Comparison of ENCODE assay signal across 13 cellular contexts in genomic region chr17:29927546-29927945, GRCh38. TPM values are rescaled to one million over a fixed set of nuclear protein-coding genes. Genes with fewer than 3 reads are reported as not detected.
DNase-seq lines count a peak whose midpoint lies in the region; ATAC-seq, FAIRE-seq and TF ChIP-seq lines count a peak whose summit lies in the region.
"Had no signal": no experiment of that assay in that cellular context is flagged by ENCODE, and none has a peak within 500 bp of the region (broad histone marks: within the 10 kb centered on the region; RNA-seq: fewer than 3 reads in every experiment).

No MANE protein-coding gene starts in this region.

- no peaks in the 10 kb centered on the region for H3K27me3 Mint-ChIP-seq in type B pancreatic cell
- H3K27me3 Mint-ChIP-seq: stimulated activated naive CD8-positive, alpha-beta T cell treated with anti-CD3 and anti-CD28 coated beads, Interleukin-15, amount 100 ng/mL, for 72 hours had no signal

- H3K4me3 Mint-ChIP-seq in type B pancreatic cell, result peak overlapping the region; percentile 51

- intact Hi-C loops in HepG2 (cut with micrococcal nuclease; ENCODE audit: unreplicated experiment), result loop anchor here (5.0 kb wide), 1 partner anchor 35 kb away; no protein-coding TSS in a partner anchor
- intact Hi-C loops in right lobe of liver (cut with DNase I), result no loop called here

- CTCF ChIA-PET in HepG2 (lab: Yijun Ruan, JAX; ENCODE audit: low intra/inter-chr PET ratio, low total read pairs), result no interaction called here

- H3K4me1 Mint-ChIP-seq in type B pancreatic cell (ENCODE audit: unreplicated experiment), result peaks cover 14% of the 10 kb centered on the region

- BruUV-seq in HepG2 (replicated peaks; lab: Mats Ljungman, UMichigan), result no TSS peak

- no peak overlapping the region for H3K27ac Mint-ChIP-seq in type B pancreatic cell
- H3K27ac Mint-ChIP-seq: stimulated activated naive CD8-positive, alpha-beta T cell treated with anti-CD3 and anti-CD28 coated beads, Interleukin-15, amount 100 ng/mL, for 72 hours had no signal

- no peak overlapping the region; the same call in 1 of the 2 replicates for H3K9ac ChIP-seq in HepG2 (ENCODE audit: insufficient read depth, low read depth, low read length)
- H3K9ac ChIP-seq in SK-N-MC (ENCODE audit: insufficient read length), result no peak overlapping the region
- H3K9ac ChIP-seq in fibroblast of lung (ENCODE audit: insufficient read depth, low read length), result no peak overlapping the region

- POLR2A ChIA-PET in HepG2 (lab: Yijun Ruan, JAX), result interaction anchor here (0.6 kb wide), 1 partner anchor 1004 kb away, joined by 3 read pairs; no protein-coding TSS in a partner anchor

- H3K4me1 ChIP-seq in HepG2 (ENCODE audit: insufficient read depth, low read length), result peaks cover 40% of the 10 kb centered on the region
- peaks cover 0 to 17% (median 3%) of the 10 kb centered on the region in 4 donors for H3K4me1 ChIP-seq in right lobe of liver
- peaks cover 6% of the 10 kb centered on the region for H3K4me1 ChIP-seq in fibroblast of lung (ENCODE audit: control insufficient read depth, extremely low read depth, insufficient read depth, low read length)
- H3K4me1 ChIP-seq in foreskin keratinocyte, result peaks cover 25% of the 10 kb centered on the region

- no peak for TF ChIP-seq EP300 in HepG2 (IDR thresholded peaks at IDR 0.05; ENCODE audit: low read depth in 2 of 2, low read length in 2 of 2)
- no peak for TF ChIP-seq EP300 in HepG2 (CRISPR knock-in tag; IDR thresholded peaks at IDR 0.05; ENCODE audit: borderline replicate concordance)

- no peaks in the 10 kb centered on the region for H3K9me3 Mint-ChIP-seq in type B pancreatic cell
- H3K9me3 Mint-ChIP-seq: stimulated activated naive CD8-positive, alpha-beta T cell treated with anti-CD3 and anti-CD28 coated beads, Interleukin-15, amount 100 ng/mL, for 72 hours had no signal

- H3K27ac ChIP-seq in HepG2 (ENCODE audit: extremely low read length, insufficient read depth, low read length), result no peak overlapping the region
- no peak overlapping the region for H3K27ac ChIP-seq in right lobe of liver
- no peak overlapping the region for H3K27ac ChIP-seq in SK-N-MC
- H3K27ac ChIP-seq in fibroblast of lung (ENCODE audit: insufficient read depth, low read length), result no peak overlapping the region
- H3K27ac ChIP-seq in foreskin keratinocyte, result no peak overlapping the region
- H3K27ac ChIP-seq: lower lobe of right lung, prostate gland had no signal

- H3K79me2 ChIP-seq in HepG2 (ENCODE audit: insufficient read depth, low read length) (peaks cover 38% of the 10 kb centered on the region), fibroblast of lung (ENCODE audit: control insufficient read depth, insufficient read depth, low read length) (peaks cover 54% of the 10 kb centered on the region)

- H2AFZ ChIP-seq in HepG2 (ENCODE audit: low read length) (no peak overlapping the region), fibroblast of lung (ENCODE audit: low read length) (no peak overlapping the region)

- H3K4me2 ChIP-seq in HepG2 (ENCODE audit: low read depth, low read length) (peak overlapping the region; percentile 90; the same call in 1 of the 2 replicates), fibroblast of lung (ENCODE audit: extremely low read depth, insufficient read depth, low read length) (peak overlapping the region; percentile 86)

- no peak for DNase-seq in HepG2 (ENCODE audit: low spot score)
- no peak for DNase-seq in right lobe of liver
- no peak for DNase-seq in SK-N-MC (ENCODE audit: low read depth, low spot score)
- DNase-seq in fibroblast of lung (ENCODE audit: low read depth in 2 of 2), result peak in 1 of 2 donors; percentile 21
- no peak for DNase-seq in type B pancreatic cell (ENCODE audit: extremely low spot score, unreplicated experiment)
- DNase-seq in foreskin keratinocyte, result no peak
- DNase-seq: hypothalamus; KG1; lower lobe of right lung; stimulated activated naive CD8-positive, alpha-beta T cell treated with anti-CD3 and anti-CD28 coated beads, Interleukin-15, amount 100 ng/mL, for 72 hours had no signal

- H3K9me3 ChIP-seq in HepG2 (ENCODE audit: low read length) (no peaks in the 10 kb centered on the region), right lobe of liver (no peaks in the 10 kb centered on the region), SK-N-MC (ENCODE audit: low read depth, low read length) (no peaks in the 10 kb centered on the region), fibroblast of lung (ENCODE audit: control insufficient read depth, insufficient read depth, low read depth, low read length) (no peaks in the 10 kb centered on the region)
- H3K9me3 ChIP-seq: lower lobe of right lung, prostate gland had no signal

- H3K27me3 ChIP-seq in HepG2 (ENCODE audit: control insufficient read depth in 1 of 2, insufficient read depth in 2 of 2, low read length in 2 of 2), result no peaks in the 10 kb centered on the region; a peak in 1 of 5 replicates
- H3K27me3 ChIP-seq in right lobe of liver, result no peaks in the 10 kb centered on the region
- H3K27me3 ChIP-seq in fibroblast of lung (ENCODE audit: control insufficient read depth, insufficient read depth, low read length), result no peaks in the 10 kb centered on the region
- no peaks in the 10 kb centered on the region for H3K27me3 ChIP-seq in foreskin keratinocyte

- in situ Hi-C loops in HepG2 (cut with HindIII; ENCODE audit: extremely low pct_ligation_motif_present, low pct_unique_long_range_greater_than_20kb), result no loop called here

- H3K4me3 ChIP-seq in HepG2 (replicated peaks in 1 of 3; ENCODE audit: insufficient read depth in 1 of 3, low read depth in 2 of 3, low read length in 3 of 3), result no peak overlapping the region
- no peak overlapping the region for H3K4me3 ChIP-seq in right lobe of liver
- peak overlapping the region; percentile 97 for H3K4me3 ChIP-seq in SK-N-MC
- H3K4me3 ChIP-seq in fibroblast of lung (replicated peaks in 1 of 4; ENCODE audit: control extremely low read depth in 1 of 4, insufficient read depth in 1 of 4, low read depth in 3 of 4, low read length in 4 of 4), result peak overlapping the region in 2 of 4 experiments; percentile 8 to 91
- H3K4me3 ChIP-seq: prostate gland had no signal

- WGBS in HepG2 (ENCODE audit: low lambda C conversion rate), result 61% methylated on average over 1 of the region's 1 CpG
- 0% methylated on average over 1 of the region's 1 CpG for WGBS in right lobe of liver (ENCODE audit: insufficient coverage, low coverage, low lambda C conversion rate, missing lambda C conversion rate)

- H3K36me3 ChIP-seq in HepG2 (replicated peaks in 1 of 2; ENCODE audit: control insufficient read depth in 1 of 2, insufficient read depth in 2 of 2, low read length in 2 of 2) (no peaks in the 10 kb centered on the region), right lobe of liver (no peaks in the 10 kb centered on the region), SK-N-MC (ENCODE audit: insufficient read depth, low read length) (no peaks in the 10 kb centered on the region; the same call in 1 of the 2 replicates), fibroblast of lung (ENCODE audit: control insufficient read depth, insufficient read depth, low read length) (no peaks in the 10 kb centered on the region)
- H3K36me3 ChIP-seq: lower lobe of right lung, prostate gland had no signal

- no peak for TF ChIP-seq CTCF in HepG2 (CRISPR knock-in tag; IDR thresholded peaks at IDR 0.05)
- TF ChIP-seq CTCF in right lobe of liver (IDR thresholded peaks at IDR 0.05), result no peak
- no peak for TF ChIP-seq CTCF in fibroblast of lung (conservative IDR thresholded peaks at IDR 0.05 in 1 of 2, IDR thresholded peaks at IDR 0.05 in 1 of 2; ENCODE audit: low read depth in 1 of 2, low read length in 2 of 2)
- no peak for TF ChIP-seq CTCF in type B pancreatic cell (conservative IDR thresholded peaks at IDR 0.05)
- no peak for TF ChIP-seq CTCF in foreskin keratinocyte (conservative IDR thresholded peaks at IDR 0.05)

- TF ChIP-seq POLR2A in HepG2 (IDR thresholded peaks at IDR 0.05; ENCODE audit: insufficient read depth in 1 of 2, low read depth in 2 of 2, low read length in 2 of 2) (no peak), right lobe of liver (IDR thresholded peaks at IDR 0.05) (no peak)

- FAIRE-seq in HepG2 (lab: Jason Lieb, UNC), result no peak

- no peak for TF ChIP-seq RAD21 in HepG2 (CRISPR knock-in tag; IDR thresholded peaks at IDR 0.05)

- ATAC-seq in HepG2, result no peak
- no peak for ATAC-seq in right lobe of liver
- ATAC-seq in GM18498 (IDR thresholded peaks at IDR 0.05; ENCODE audit: unreplicated experiment), result no peak
- no peak for ATAC-seq in HG03159 (IDR thresholded peaks at IDR 0.05; ENCODE audit: unreplicated experiment)
- no peak for ATAC-seq in foreskin keratinocyte
- ATAC-seq: lower lobe of right lung; stimulated activated naive CD8-positive, alpha-beta T cell treated with anti-CD3 and anti-CD28 coated beads, Interleukin-15, amount 100 ng/mL, for 72 hours had no signal

- no peaks in the 10 kb centered on the region; the same call in 1 of the 2 replicates for H4K20me1 ChIP-seq in HepG2 (ENCODE audit: insufficient read depth, low read length)
- no peaks in the 10 kb centered on the region for H4K20me1 ChIP-seq in fibroblast of lung (ENCODE audit: control insufficient read depth, extremely low read depth, insufficient read depth, low read length)

- H3K36me3 Mint-ChIP-seq in type B pancreatic cell, result no peaks in the 10 kb centered on the region

RNA-seq across cellular contexts. Expression of gene SSH2, which starts 2.5 kb away (rescaled TPM):
- 6.0 and 8.7 TPM in 2 replicates for total RNA-seq in HepG2 (2016; rRNA removed; fragmentation: Illumina TruSeq; extraction: Trizol)
- 10.7 and 11.6 TPM in 2 replicates for total RNA-seq in HepG2 (2016; cell fraction: cytosol; rRNA removed; fragmentation: Illumina TruSeq; extraction: Trizol; ENCODE audit: low read depth)
- total RNA-seq in HepG2 (2016; cell fraction: insoluble cytoplasmic fraction; rRNA removed; fragmentation: Illumina TruSeq; extraction: Trizol), result 5.6 and 8.0 TPM in 2 replicates
- total RNA-seq in HepG2 (2016; cell fraction: membrane; rRNA removed; fragmentation: Illumina TruSeq; extraction: Trizol), result 6.9 and 7.9 TPM in 2 replicates
- total RNA-seq in HepG2 (2016; cell fraction: nucleus; rRNA removed; fragmentation: Illumina TruSeq; extraction: Trizol), result 10.0 and 12.7 TPM in 2 replicates
- polyA plus RNA-seq in HepG2 (2011; rRNA removed), result 6.4 and 6.5 TPM in 2 replicates
- 5.2 and 5.3 TPM in 2 replicates for polyA plus RNA-seq in HepG2 (2011; cell fraction: cytosol; rRNA removed)
- 7.3 and 7.8 TPM in 2 replicates for polyA plus RNA-seq in HepG2 (2011; cell fraction: nucleus; rRNA removed)
- 7.7 and 10.3 TPM in 2 replicates for polyA plus RNA-seq in HepG2 (2012)
- 63.7 and 72.5 TPM in 2 replicates for polyA plus RNA-seq in HepG2 (2016; cell fraction: cytosol; fragmentation: Illumina TruSeq; extraction: Trizol; ENCODE audit: low read depth)
- 10.0 and 11.0 TPM in 2 replicates for polyA plus RNA-seq in HepG2 (2016; cell fraction: insoluble cytoplasmic fraction; fragmentation: Illumina TruSeq; extraction: Trizol; ENCODE audit: low read depth)
- polyA plus RNA-seq in HepG2 (2016; cell fraction: membrane; fragmentation: Illumina TruSeq; extraction: Trizol; ENCODE audit: low read depth), result 41.5 and 44.7 TPM in 2 replicates
- 12.8 and 14.3 TPM in 2 replicates for polyA plus RNA-seq in HepG2 (2016; cell fraction: nucleus; fragmentation: Illumina TruSeq; extraction: Trizol; ENCODE audit: insufficient read depth, low read depth)
- polyA minus RNA-seq in HepG2 (2011; rRNA and poly(A)+ RNA removed; ENCODE audit: low replicate concordance), result 14.6 and 27.8 TPM in 2 replicates
- polyA minus RNA-seq in HepG2 (2011; cell fraction: cytosol; rRNA and poly(A)+ RNA removed), result 9.6 and 10.8 TPM in 2 replicates
- 24.7 and 27.6 TPM in 2 replicates for polyA minus RNA-seq in HepG2 (2011; cell fraction: nucleus; rRNA and poly(A)+ RNA removed)
- total RNA-seq in right lobe of liver, result 10 to 100 TPM in 4 of 6 experiments, 1 to 10 TPM in 2; 8.0 to 12.7 (median 10.5) TPM
- 18.0 and 30.2 TPM in 2 replicates for total RNA-seq in fibroblast of lung
- 21.0 and 21.4 TPM in 2 replicates for polyA plus RNA-seq in fibroblast of lung
- polyA plus RNA-seq in fibroblast of lung (2012), result 18.5 and 22.4 TPM in 2 replicates
- polyA minus RNA-seq in fibroblast of lung (ENCODE audit: low replicate concordance), result 16.3 and 33.7 TPM in 2 replicates
- 23.8 and 29.7 TPM in 2 replicates for total RNA-seq in type B pancreatic cell (ENCODE audit: low replicate concordance)
- total RNA-seq in foreskin keratinocyte, result 23.6 and 25.2 TPM in 2 replicates
- 21.3 and 23.2 TPM in 2 replicates for polyA plus RNA-seq in foreskin keratinocyte

RNA-seq across cellular contexts. Expression of gene EFCAB5, which starts 13.9 kb away (rescaled TPM):
- not detected in 2 replicates for total RNA-seq in HepG2 (2016; rRNA removed; fragmentation: Illumina TruSeq; extraction: Trizol)
- not detected in 2 replicates for total RNA-seq in HepG2 (2016; cell fraction: cytosol; rRNA removed; fragmentation: Illumina TruSeq; extraction: Trizol; ENCODE audit: low read depth)
- not detected in 2 replicates for total RNA-seq in HepG2 (2016; cell fraction: insoluble cytoplasmic fraction; rRNA removed; fragmentation: Illumina TruSeq; extraction: Trizol)
- total RNA-seq in HepG2 (2016; cell fraction: membrane; rRNA removed; fragmentation: Illumina TruSeq; extraction: Trizol), result 0.17 TPM in 1 of 2 replicates, not detected in the other
- total RNA-seq in HepG2 (2016; cell fraction: nucleus; rRNA removed; fragmentation: Illumina TruSeq; extraction: Trizol), result not detected in 2 replicates
- polyA plus RNA-seq in HepG2 (2011; rRNA removed), result 0.03 and 0.15 TPM in 2 replicates
- 0.01 TPM in 1 of 2 replicates, not detected in the other for polyA plus RNA-seq in HepG2 (2011; cell fraction: cytosol; rRNA removed)
- not detected in 2 replicates for polyA plus RNA-seq in HepG2 (2011; cell fraction: nucleus; rRNA removed)
- 0.05 TPM in 1 of 2 replicates, not detected in the other for polyA plus RNA-seq in HepG2 (2012)
- polyA plus RNA-seq in HepG2 (2016; cell fraction: cytosol; fragmentation: Illumina TruSeq; extraction: Trizol; ENCODE audit: low read depth), result not detected in 2 replicates
- not detected in 2 replicates for polyA plus RNA-seq in HepG2 (2016; cell fraction: insoluble cytoplasmic fraction; fragmentation: Illumina TruSeq; extraction: Trizol; ENCODE audit: low read depth)
- not detected in 2 replicates for polyA plus RNA-seq in HepG2 (2016; cell fraction: membrane; fragmentation: Illumina TruSeq; extraction: Trizol; ENCODE audit: low read depth)
- polyA plus RNA-seq in HepG2 (2016; cell fraction: nucleus; fragmentation: Illumina TruSeq; extraction: Trizol; ENCODE audit: insufficient read depth, low read depth), result not detected in 2 replicates
- not detected in 2 replicates for polyA minus RNA-seq in HepG2 (2011; rRNA and poly(A)+ RNA removed; ENCODE audit: low replicate concordance)
- not detected in 2 replicates for polyA minus RNA-seq in HepG2 (2011; cell fraction: cytosol; rRNA and poly(A)+ RNA removed)
- not detected in 2 replicates for polyA minus RNA-seq in HepG2 (2011; cell fraction: nucleus; rRNA and poly(A)+ RNA removed)
- under 1 TPM in 1 of 6 experiments, not detected in 5; 0.32 TPM for total RNA-seq in right lobe of liver
- 0.26 and 0.66 TPM in 2 replicates for total RNA-seq in fibroblast of lung
- polyA plus RNA-seq in fibroblast of lung, result 0.09 and 0.14 TPM in 2 replicates
- polyA plus RNA-seq in fibroblast of lung (2012), result 0.17 and 0.33 TPM in 2 replicates
- polyA minus RNA-seq in fibroblast of lung (ENCODE audit: low replicate concordance), result not detected in 2 replicates
- 0.29 and 0.43 TPM in 2 replicates for total RNA-seq in type B pancreatic cell (ENCODE audit: low replicate concordance)
- total RNA-seq in foreskin keratinocyte, result 0.28 and 0.41 TPM in 2 replicates
- 0.07 and 0.18 TPM in 2 replicates for polyA plus RNA-seq in foreskin keratinocyte
